ENCODE assay signal across 1 cellular context in the genomic region with DNA sequence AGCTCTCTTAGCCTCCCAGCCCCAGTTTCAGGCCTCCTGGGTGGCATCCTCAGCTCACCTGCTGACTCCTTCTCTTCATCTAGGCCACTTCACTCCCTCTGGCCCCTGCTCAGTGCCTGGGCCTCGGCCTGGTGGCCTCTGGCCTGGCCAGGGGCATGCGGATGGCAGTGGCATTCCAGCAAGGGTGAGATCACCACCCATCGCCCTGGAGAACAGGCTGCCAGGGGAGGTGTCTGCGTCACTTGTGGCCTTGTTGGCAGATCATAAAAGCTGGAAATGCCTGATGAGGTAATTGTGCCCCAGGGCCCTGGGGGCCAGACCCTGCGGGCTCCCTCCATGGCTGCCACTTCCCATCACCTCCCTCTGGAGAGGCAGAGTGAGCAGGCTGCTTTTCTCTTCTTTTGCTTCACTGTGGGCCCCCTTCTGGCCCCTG.
TF ChIP-seq lines count a peak whose summit lies in the region.

No MANE protein-coding gene starts in this region.

TF ChIP-seq in HEK293, 187 proteins besides CTCF, POLR2A, EP300 and RAD21 (continued from another document):
- TF ChIP-seq, protein P1, sequence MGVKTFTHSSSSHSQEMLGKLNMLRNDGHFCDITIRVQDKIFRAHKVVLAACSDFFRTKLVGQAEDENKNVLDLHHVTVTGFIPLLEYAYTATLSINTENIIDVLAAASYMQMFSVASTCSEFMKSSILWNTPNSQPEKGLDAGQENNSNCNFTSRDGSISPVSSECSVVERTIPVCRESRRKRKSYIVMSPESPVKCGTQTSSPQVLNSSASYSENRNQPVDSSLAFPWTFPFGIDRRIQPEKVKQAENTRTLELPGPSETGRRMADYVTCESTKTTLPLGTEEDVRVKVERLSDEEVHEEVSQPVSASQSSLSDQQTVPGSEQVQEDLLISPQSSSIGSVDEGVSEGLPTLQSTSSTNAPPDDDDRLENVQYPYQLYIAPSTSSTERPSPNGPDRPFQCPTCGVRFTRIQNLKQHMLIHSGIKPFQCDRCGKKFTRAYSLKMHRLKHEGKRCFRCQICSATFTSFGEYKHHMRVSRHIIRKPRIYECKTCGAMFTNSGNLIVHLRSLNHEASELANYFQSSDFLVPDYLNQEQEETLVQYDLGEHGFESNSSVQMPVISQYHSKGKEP (tag by site-specific recombination; IDR thresholded peaks at IDR 0.05) = no peak
